15 cellular contexts compared by ENCODE assay signal in genomic region chr4:23305026-23305425, GRCh38.
DNase-seq lines count a peak whose midpoint lies in the region; ATAC-seq lines count a peak whose summit lies in the region.
"Had no signal": no experiment of that assay in that cellular context is flagged by ENCODE, and none has a peak within 500 bp of the region (broad histone marks: within the 10 kb centered on the region; RNA-seq: fewer than 3 reads in every experiment).

No MANE protein-coding gene starts in this region.

- H3K36me3 ChIP-seq in KOPT-K1 (ENCODE audit: insufficient read depth, low read length) = no peaks in the 10 kb centered on the region
- H3K36me3 ChIP-seq in neuronal stem cell (replicated peaks in 1 of 2; ENCODE audit: control insufficient read depth in 2 of 2, insufficient read depth in 2 of 2, low read length in 2 of 2) = no peaks in the 10 kb centered on the region
- H3K36me3 ChIP-seq: gastrocnemius medialis had no signal

- no peak overlapping the region for H3K27ac Mint-ChIP-seq in activated naive CD8-positive, alpha-beta T cell treated with anti-CD3 and anti-CD28 coated beads, Interleukin-2, amount 50 U/mL, for 24 hours
- H3K27ac Mint-ChIP-seq: dendritic cell treated with granulocyte-macrophage colony-stimulating factor and Interleukin-4, amounts not matched to agents 40 ng/mL and 50 ng/mL, for 4 days had no signal

- H4K8ac ChIP-seq in neuronal stem cell (ENCODE audit: low read depth, low read length) = no peak overlapping the region

- no peaks in the 10 kb centered on the region for H3K27me3 Mint-ChIP-seq in activated naive CD8-positive, alpha-beta T cell treated with anti-CD3 and anti-CD28 coated beads, Interleukin-2, amount 50 U/mL, for 24 hours
- H3K27me3 Mint-ChIP-seq: dendritic cell treated with granulocyte-macrophage colony-stimulating factor and Interleukin-4, amounts not matched to agents 40 ng/mL and 50 ng/mL, for 4 days had no signal

- H4K91ac ChIP-seq in neuronal stem cell (ENCODE audit: low read depth, low read length, poor library complexity) = no peak overlapping the region

- no peak overlapping the region for H3K23ac ChIP-seq in neuronal stem cell (ENCODE audit: low read depth, low read length, poor library complexity)

- no peak overlapping the region for H3K4me2 ChIP-seq in neuronal stem cell (ENCODE audit: insufficient read depth, low read length, poor library complexity, severe bottlenecking)

- no peak overlapping the region for H3K4me3 Mint-ChIP-seq in activated naive CD8-positive, alpha-beta T cell treated with anti-CD3 and anti-CD28 coated beads, Interleukin-2, amount 50 U/mL, for 24 hours
- H3K4me3 Mint-ChIP-seq: dendritic cell treated with granulocyte-macrophage colony-stimulating factor and Interleukin-4, amounts not matched to agents 40 ng/mL and 50 ng/mL, for 4 days had no signal

- no peaks in the 10 kb centered on the region for H3K79me1 ChIP-seq in neuronal stem cell (ENCODE audit: low read depth, low read length)

- H3K27me3 ChIP-seq in neuronal stem cell (ENCODE audit: control insufficient read depth in 3 of 3, insufficient read depth in 3 of 3, low read depth in 1 of 3, low read length in 3 of 3) = no peaks in the 10 kb centered on the region
- H3K27me3 ChIP-seq: gastrocnemius medialis had no signal

- no peak overlapping the region for H3K9ac ChIP-seq in neuronal stem cell (ENCODE audit: low read depth, low read length, poor library complexity)

- no peak overlapping the region for H3K4ac ChIP-seq in neuronal stem cell (ENCODE audit: low read length)

- no peaks in the 10 kb centered on the region for H3K4me1 ChIP-seq in neuronal stem cell (ENCODE audit: control insufficient read depth in 2 of 2, insufficient read depth in 1 of 2, low read depth in 1 of 2, low read length in 2 of 2)
- H3K4me1 ChIP-seq: gastrocnemius medialis had no signal

- H3K27ac ChIP-seq in KOPT-K1 (ENCODE audit: low read depth, low read length, poor library complexity, severe bottlenecking) (peak overlapping the region; percentile 35), neuronal stem cell (replicated peaks; ENCODE audit: low read length) (no peak overlapping the region)

- no peak overlapping the region for H2BK15ac ChIP-seq in neuronal stem cell (ENCODE audit: low read length)

- no CpG with 5 or more reads among the region's 1 CpG for WGBS in neuronal stem cell (ENCODE audit: extremely low coverage in 2 of 2, insufficient read length in 2 of 2, insufficient replicate concordance in 1 of 2), 2 donors

- ATAC-seq in GM18870 (IDR thresholded peaks at IDR 0.05; ENCODE audit: unreplicated experiment) = peak; percentile 45
- ATAC-seq in activated naive CD8-positive, alpha-beta T cell treated with anti-CD3 and anti-CD28 coated beads, Interleukin-2, amount 50 U/mL, for 24 hours = peak; percentile 49
- no peak for ATAC-seq in Right ventricle myocardium superior (ENCODE audit: poor library complexity)
- ATAC-seq in HG02840 (IDR thresholded peaks at IDR 0.05; ENCODE audit: low FRiP score, unreplicated experiment) = no peak
- ATAC-seq: left colon had no signal

- no peak overlapping the region for H2BK120ac ChIP-seq in neuronal stem cell (ENCODE audit: low read depth, low read length)

- H2AK5ac ChIP-seq in neuronal stem cell (ENCODE audit: low read depth, low read length) = no peak overlapping the region

- H3K9me3 ChIP-seq in KOPT-K1 (ENCODE audit: insufficient read depth, low read length, poor library complexity, severe bottlenecking) (no peaks in the 10 kb centered on the region), neuronal stem cell (replicated peaks in 1 of 2; ENCODE audit: control insufficient read depth in 2 of 2, insufficient read depth in 1 of 2, low read depth in 1 of 2, low read length in 2 of 2) (no peaks in the 10 kb centered on the region)
- H3K9me3 ChIP-seq: gastrocnemius medialis had no signal

- H3K4me1 Mint-ChIP-seq in activated naive CD8-positive, alpha-beta T cell treated with anti-CD3 and anti-CD28 coated beads, Interleukin-2, amount 50 U/mL, for 24 hours = peaks cover 4% of the 10 kb centered on the region

- no peak for DNase-seq in activated naive CD8-positive, alpha-beta T cell treated with anti-CD3 and anti-CD28 coated beads, Interleukin-2, amount 50 U/mL, for 24 hours
- no peak for DNase-seq in neuronal stem cell (ENCODE audit: low spot score)
- DNase-seq in GOT3 (lab: John Stamatoyannopoulos, UW) = no peak
- no peak for DNase-seq in Right ventricle myocardium superior
- DNase-seq: activated CD4-positive, alpha-beta T cell treated with anti-CD3 and anti-CD28 coated beads for 48 hours; activated gamma-delta T cell treated with Interleukin-2 at 50 U/mL for 16 hours; gastrocnemius medialis; left colon; NCI-H510A; nucleus accumbens; stimulated activated CD4-positive, alpha-beta T cell treated with anti-CD3 and anti-CD28 coated beads, Interleukin-15, amount 100 ng/mL, for 24 hours had no signal

- intact Hi-C loops in Right ventricle myocardium superior (cut with DNase I) = no loop called here

- H2BK5ac ChIP-seq in neuronal stem cell (ENCODE audit: low read length) = no peak overlapping the region

- no peak overlapping the region for H2BK12ac ChIP-seq in neuronal stem cell (ENCODE audit: low read length)

- H3K4me3 ChIP-seq in neuronal stem cell (ENCODE audit: low read length in 2 of 2) = no peak overlapping the region
- H3K4me3 ChIP-seq: gastrocnemius medialis had no signal

- H3K36me3 Mint-ChIP-seq in activated naive CD8-positive, alpha-beta T cell treated with anti-CD3 and anti-CD28 coated beads, Interleukin-2, amount 50 U/mL, for 24 hours (ENCODE audit: low read depth) = no peaks in the 10 kb centered on the region

- peak overlapping the region; percentile 32 for H2AFZ ChIP-seq in neuronal stem cell (ENCODE audit: low read length)

- no peak overlapping the region for H3K18ac ChIP-seq in neuronal stem cell (ENCODE audit: low read length)

- no peak overlapping the region for H3K14ac ChIP-seq in neuronal stem cell (ENCODE audit: low read length)

- H3K9me3 Mint-ChIP-seq in activated naive CD8-positive, alpha-beta T cell treated with anti-CD3 and anti-CD28 coated beads, Interleukin-2, amount 50 U/mL, for 24 hours = no peaks in the 10 kb centered on the region
- H3K9me3 Mint-ChIP-seq: dendritic cell treated with granulocyte-macrophage colony-stimulating factor and Interleukin-4, amounts not matched to agents 40 ng/mL and 50 ng/mL, for 4 days had no signal

Comparison
In these comparisons a context has a peak if more than half of its experiments do, and no peak if none do; other contexts are left out.
1. ATAC-seq: peak in GM18870 (single experiment) and activated naive CD8-positive, alpha-beta T cell treated with anti-CD3 and anti-CD28 coated beads, Interleukin-2, amount 50 U/mL, for 24 hours (single experiment); none in Right ventricle myocardium superior (single experiment) and HG02840 (single experiment).